ENCODE assay signal across 19 cellular contexts in the genomic region with DNA sequence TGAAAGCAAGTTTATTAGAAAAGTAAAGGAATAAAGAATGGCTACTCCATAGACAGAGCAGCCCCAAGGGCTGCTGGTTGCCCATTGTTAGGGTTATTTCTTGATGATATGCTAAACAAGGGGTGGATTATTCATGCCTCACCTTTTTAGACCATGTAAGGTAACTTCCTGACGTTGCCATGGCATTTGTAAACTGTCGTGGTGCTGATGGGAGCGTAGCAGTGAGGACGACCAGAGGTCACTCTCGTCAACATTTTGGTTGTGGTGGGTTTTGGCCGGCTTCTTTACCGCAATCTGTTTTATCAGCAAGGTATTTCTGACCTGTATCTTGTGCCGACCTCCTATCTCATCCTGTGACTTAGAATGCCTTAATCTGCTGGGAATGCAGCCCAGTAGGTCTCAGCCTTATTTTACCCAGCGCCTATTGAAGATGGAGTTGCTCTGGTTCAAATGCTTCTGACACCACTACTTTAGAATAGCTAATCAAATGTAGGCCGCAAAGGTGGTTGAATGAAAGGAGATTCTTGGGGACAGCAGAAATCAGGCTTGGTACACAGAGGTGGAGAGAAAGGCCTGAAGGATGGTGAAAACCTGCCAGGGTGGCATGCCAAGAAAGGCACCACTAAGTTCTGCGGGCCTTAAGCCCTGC. TPM values are rescaled to one million over a fixed set of nuclear protein-coding genes. Genes with fewer than 3 reads are reported as not detected.
DNase-seq lines count a peak whose midpoint lies in the region; ATAC-seq and TF ChIP-seq lines count a peak whose summit lies in the region.
"Had no signal": no experiment of that assay in that cellular context is flagged by ENCODE, and none has a peak within 500 bp of the region (broad histone marks: within the 10 kb centered on the region; RNA-seq: fewer than 3 reads in every experiment).

No MANE protein-coding gene starts in this region.

- no peak for TF ChIP-seq EP300 in transverse colon (IDR thresholded peaks at IDR 0.05; ENCODE audit: low read depth)

- ATAC-seq in activated T-cell treated with anti-CD3 and anti-CD28 coated beads, Interleukin-2, amount 50 U/mL, for 72 hours (replicated peaks in 1 of 2) = no peak
- ATAC-seq in activated B cell treated with CpG ODN at 0.5 μM for 24 hours (ENCODE audit: low read depth) (no peak), HG02852 (IDR thresholded peaks at IDR 0.05; ENCODE audit: unreplicated experiment) (no peak), GM19467 (IDR thresholded peaks at IDR 0.05; ENCODE audit: unreplicated experiment) (no peak), GM21529 (IDR thresholded peaks at IDR 0.05; ENCODE audit: unreplicated experiment) (no peak)

- H3K4me1 Mint-ChIP-seq in activated T-cell treated with anti-CD3 and anti-CD28 coated beads, Interleukin-2, amount 50 U/mL, for 72 hours (ENCODE audit: low read depth) = peaks cover 25% of the 10 kb centered on the region
- peaks cover 53% of the 10 kb centered on the region for H3K4me1 Mint-ChIP-seq in activated B cell treated with CpG ODN at 0.5 μM for 24 hours
- peaks cover 9 to 12% of the 10 kb centered on the region in 2 donors for H3K4me1 Mint-ChIP-seq in immature natural killer cell

- H3K36me3 ChIP-seq in transverse colon = no peaks in the 10 kb centered on the region
- H3K36me3 ChIP-seq: colonic mucosa, MG63, upper lobe of left lung had no signal

- peaks cover 0 to 15% (median 8%) of the 10 kb centered on the region in 4 donors for H3K4me1 ChIP-seq in transverse colon
- H3K4me1 ChIP-seq: colonic mucosa had no signal

- POLR2A ChIA-PET in activated B cell treated with CpG ODN at 0.5 μM for 24 hours (lab: Charles Lee) = interaction anchor here (0.7 to 5.0 kb wide), 8 partner anchors 25 to 307 kb away, joined by 3 to 49 read pairs (median 7); a partner anchor contains a TSS

- intact Hi-C loops in activated B cell treated with CpG ODN at 0.5 μM for 24 hours (cut with micrococcal nuclease) (no loop called here), transverse colon (cut with DNase I; ENCODE audit: low total_unique reads) (no loop called here)

- H3K27ac Mint-ChIP-seq in activated T-cell treated with anti-CD3 and anti-CD28 coated beads, Interleukin-2, amount 50 U/mL, for 72 hours = no peak overlapping the region
- H3K27ac Mint-ChIP-seq in activated B cell treated with CpG ODN at 0.5 μM for 24 hours (peak overlapping the region; percentile 88), immature natural killer cell (no peak overlapping the region)

- no peak for TF ChIP-seq POLR2A in transverse colon (IDR thresholded peaks at IDR 0.05)

- TF ChIP-seq CTCF in activated B cell treated with CpG ODN at 0.5 μM for 24 hours (IDR thresholded peaks at IDR 0.05) = no peak
- TF ChIP-seq CTCF in transverse colon (IDR thresholded peaks at IDR 0.05) = no peak

- in situ Hi-C loops in transverse colon (cut with MboI; ENCODE audit: low pct_ligation_motif_present in 1 of 4, low pct_unique_long_range_greater_than_20kb in 1 of 4, low sequenced_read_pairs in 3 of 4) = no loop called here

- H3K27me3 Mint-ChIP-seq in activated T-cell treated with anti-CD3 and anti-CD28 coated beads, Interleukin-2, amount 50 U/mL, for 72 hours (ENCODE audit: low read depth) = peaks cover 26% of the 10 kb centered on the region
- H3K27me3 Mint-ChIP-seq in activated B cell treated with CpG ODN at 0.5 μM for 24 hours (no peaks in the 10 kb centered on the region), immature natural killer cell (ENCODE audit: low read depth in 3 of 3) (peaks cover 5 to 10% (median 9%) of the 10 kb centered on the region in 3 donors)

- no peaks in the 10 kb centered on the region for H3K27me3 ChIP-seq in transverse colon
- H3K27me3 ChIP-seq: colonic mucosa, MG63 had no signal

- H3K4me3 ChIP-seq in transverse colon = no peak overlapping the region
- H3K4me3 ChIP-seq: MG63 had no signal

- DNase-seq in activated T-cell treated with anti-CD3 and anti-CD28 coated beads, Interleukin-2, amount 50 U/mL, for 72 hours = no peak
- no peak for DNase-seq in activated T-cell treated with anti-CD3 and anti-CD28 coated beads for 4 hours
- DNase-seq in activated B cell treated with CpG ODN at 0.5 μM for 24 hours = no peak
- DNase-seq in immature natural killer cell = no peak
- DNase-seq in transverse colon = no peak
- DNase-seq: anterior cingulate cortex; Calu3; colonic mucosa; GDM1; MG63; NCI-H1930; Right ventricle myocardium superior; stimulated activated CD4-positive, alpha-beta T cell treated with anti-CD3 and anti-CD28 coated beads, Interleukin-4, amount 100 ng/mL, for 24 hours; T1000; upper lobe of left lung had no signal

- H3K4me3 Mint-ChIP-seq in activated T-cell treated with anti-CD3 and anti-CD28 coated beads, Interleukin-2, amount 50 U/mL, for 72 hours = peak overlapping the region; percentile 84 to 86
- H3K4me3 Mint-ChIP-seq in activated B cell treated with CpG ODN at 0.5 μM for 24 hours (peak overlapping the region; percentile 83), immature natural killer cell (peak overlapping the region in 3 of 5 donors; percentile 76 to 78 (median 77))

- H3K9me3 ChIP-seq in transverse colon = no peaks in the 10 kb centered on the region
- H3K9me3 ChIP-seq: colonic mucosa, MG63, upper lobe of left lung had no signal

- H3K9me3 Mint-ChIP-seq in activated T-cell treated with anti-CD3 and anti-CD28 coated beads, Interleukin-2, amount 50 U/mL, for 72 hours = no peaks in the 10 kb centered on the region
- H3K9me3 Mint-ChIP-seq in activated B cell treated with CpG ODN at 0.5 μM for 24 hours (no peaks in the 10 kb centered on the region), immature natural killer cell (no peaks in the 10 kb centered on the region)

- no peaks in the 10 kb centered on the region for H3K36me3 Mint-ChIP-seq in activated T-cell treated with anti-CD3 and anti-CD28 coated beads, Interleukin-2, amount 50 U/mL, for 72 hours (ENCODE audit: insufficient read depth in 2 of 2)
- H3K36me3 Mint-ChIP-seq in activated B cell treated with CpG ODN at 0.5 μM for 24 hours (ENCODE audit: low read depth) (peaks cover 43% of the 10 kb centered on the region), immature natural killer cell (peaks cover 0 to 7% (median 0%) of the 10 kb centered on the region in 3 donors)

- H3K27ac ChIP-seq in transverse colon = peak overlapping the region in 3 of 4 donors; percentile 51 to 75 (median 55)
- H3K27ac ChIP-seq: colonic mucosa, epithelial cell of prostate, upper lobe of left lung had no signal

- CTCF ChIA-PET in activated B cell treated with CpG ODN at 0.5 μM for 24 hours (lab: Charles Lee) = interaction anchor here (0.6 to 1.0 kb wide), 2 partner anchors 11 to 250 kb away, joined by 3 read pairs; no protein-coding TSS in a partner anchor

- 78 to 90% methylated on average over 5 to 11 of the region's 11 CpGs for WGBS in transverse colon (ENCODE audit: low coverage in 1 of 2), 2 donors

RNA-seq across cellular contexts. Expression of a gene that starts 17.9 kb away (rescaled TPM):
- total RNA-seq in activated T-cell treated with anti-CD3 and anti-CD28 coated beads, Interleukin-2, amount 50 U/mL, for 72 hours = 1 to 10 TPM in 1 of 2 donors, under 1 TPM in 1; 0.84 to 2.0 TPM
- total RNA-seq in activated B cell treated with CpG ODN at 0.5 μM for 24 hours (0.66 and 1.8 TPM in 2 replicates), transverse colon (1 to 10 TPM; 1.9 to 8.6 (median 3.5) TPM)
- polyA plus RNA-seq in immature natural killer cell = not detected

RNA-seq across cellular contexts. Expression of a gene that starts 26.0 kb away (rescaled TPM):
- 10 to 100 TPM; 17.3 to 31.5 TPM for total RNA-seq in activated T-cell treated with anti-CD3 and anti-CD28 coated beads, Interleukin-2, amount 50 U/mL, for 72 hours
- total RNA-seq in activated B cell treated with CpG ODN at 0.5 μM for 24 hours (332 and 341 TPM in 2 replicates), transverse colon (1 to 10 TPM; 2.5 to 8.1 (median 2.9) TPM)
- polyA plus RNA-seq in immature natural killer cell = 1 to 10 TPM; 3.4 to 6.9 (median 6.2) TPM

RNA-seq across cellular contexts. Expression of a gene that starts 54.3 kb away (rescaled TPM):
- 10 to 100 TPM; 40.8 to 44.8 TPM for total RNA-seq in activated T-cell treated with anti-CD3 and anti-CD28 coated beads, Interleukin-2, amount 50 U/mL, for 72 hours
- total RNA-seq in activated B cell treated with CpG ODN at 0.5 μM for 24 hours (10.9 and 11.6 TPM in 2 replicates), transverse colon (100 to 1,000 TPM in 3 of 4 donors, 10 to 100 TPM in 1; 93.7 to 635 (median 551) TPM)
- polyA plus RNA-seq in immature natural killer cell = 1 to 10 TPM; 5.7 to 6.8 (median 6.8) TPM

Comparison
In these comparisons a context has a peak if more than half of its experiments do, and no peak if none do; other contexts are left out.
1. RNA of a gene that starts 26.0 kb away (total RNA-seq): 332 to 341 TPM in activated B cell treated with CpG ODN at 0.5 μM for 24 hours; 17.3 to 31.5 TPM in activated T-cell treated with anti-CD3 and anti-CD28 coated beads, Interleukin-2, amount 50 U/mL, for 72 hours and 2.5 to 8.1 TPM in transverse colon; every median in the first group is over 10 times any median in the second.
2. Peak in every context shown above with its lines, with median percentiles within 50 percentile points of each other: H3K4me3 Mint-ChIP-seq.